23 cellular contexts compared by ENCODE assay signal in genomic region chr10:28305551-28305950, GRCh38.
"Had no signal": no experiment of that assay in that cellular context is flagged by ENCODE, and none has a peak within 500 bp of the region (broad histone marks: within the 10 kb centered on the region; RNA-seq: fewer than 3 reads in every experiment).

No MANE protein-coding gene starts in this region.

- H3K36me3 ChIP-seq: brain microvascular endothelial cell, cardiac muscle cell, MG63, SJSA1 had no signal

- DNase-seq: activated B cell treated with CpG ODN at 0.5 μM for 24 hours; activated CD4-positive, alpha-beta T cell treated with anti-CD3 and anti-CD28 coated beads, Interleukin-2, amount 50 U/mL, for 4 hours; activated CD8-positive, alpha-beta T cell treated with anti-CD3 and anti-CD28 coated beads, Interleukin-2, amount 10 ng/mL, durations not matched to agents 7 days and 5 days; activated effector memory CD4-positive, alpha-beta T cell treated with anti-CD3 and anti-CD28 coated beads, Interleukin-2, amount 50 U/mL, for 16 hours; activated naive CD4-positive, alpha-beta T cell treated with Interleukin-2 at 50 U/mL for 16 hours; activated naive CD8-positive, alpha-beta T cell treated with anti-CD3 and anti-CD28 coated beads, Interleukin-2, amount 50 U/mL, for 24 hours; activated T-cell treated with anti-CD3 and anti-CD28 coated beads, Interleukin-2, amount 50 U/mL, for 24 hours; brain microvascular endothelial cell; MG63; NCI-H1092; NCI-H1417; NCI-H1930; NCI-H2107; NCI-H2171 treated with DMSO at 0.1 percent for 48 hours; NCI-H226; NCI-H526; OCI-M1; RPMI8226; T-helper 17 cell; T-helper 9 cell had no signal

- H3K27ac ChIP-seq: brain microvascular endothelial cell, cardiac muscle cell, SJSA1 had no signal

- H3K9me3 ChIP-seq: MG63, SJSA1 had no signal

- H3K27me3 ChIP-seq: cardiac muscle cell had no signal

- H3K4me3 ChIP-seq: cardiac muscle cell, MG63, SJSA1 had no signal

- FAIRE-seq: TTC549 had no signal
